Comparison of ENCODE assay signal across 26 cellular contexts in the genomic region with DNA sequence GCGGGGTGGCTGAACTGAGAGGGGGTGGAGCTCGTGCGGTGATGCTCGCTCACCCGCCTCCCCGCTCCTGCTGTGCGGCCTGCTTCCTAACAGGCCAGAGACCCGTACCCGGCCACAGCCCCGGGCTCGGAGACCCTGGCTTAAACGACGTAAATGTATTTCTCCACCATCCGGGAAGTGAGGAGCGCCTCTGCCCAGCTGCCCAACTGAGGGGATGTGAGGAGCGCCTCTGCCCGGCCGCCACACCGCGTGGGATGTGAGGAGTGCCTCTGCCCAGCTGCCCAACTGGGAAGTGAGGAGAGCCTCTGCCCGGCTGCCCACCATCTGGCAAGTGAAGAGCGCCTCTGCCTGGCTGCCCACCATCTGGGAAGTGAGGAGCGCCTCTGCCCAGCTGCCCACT.
"Had no signal": no experiment of that assay in that cellular context is flagged by ENCODE, and none has a peak within 500 bp of the region (broad histone marks: within the 10 kb centered on the region; RNA-seq: fewer than 3 reads in every experiment).

No MANE protein-coding gene starts in this region.

- H3K9ac ChIP-seq: parathyroid adenoma had no signal

- H3K27me3 ChIP-seq: ovary, spleen, suprapubic skin, testis, tibial artery, transverse colon, upper lobe of right lung, uterus had no signal

- H3K36me3 ChIP-seq: ovary, spleen, suprapubic skin, tibial artery, transverse colon, upper lobe of right lung, uterus had no signal

- H3K27ac ChIP-seq: ovary, parathyroid adenoma, psoas muscle, skin epidermis, spleen, suprapubic skin, testis, tibial artery, transverse colon, upper lobe of right lung, uterus had no signal

- DNase-seq: naive thymus-derived CD8-positive, alpha-beta T cell; nephron progenitor cell; occipital lobe; ovary; posterior cingulate gyrus; psoas muscle; right cardiac atrium; spleen; stimulated activated CD4-positive, alpha-beta T cell treated with anti-CD3 and anti-CD28 coated beads, Interleukin-12 subunit alpha, Interleukin-12 subunit beta, amount 100 ng/mL, for 4 hours; stimulated activated CD4-positive, alpha-beta T cell treated with anti-CD3 and anti-CD28 coated beads, Interleukin-1b, Interleukin-23, amount 100 ng/mL, for 48 hours; stimulated activated CD4-positive, alpha-beta T cell treated with anti-CD3 and anti-CD28 coated beads, Interleukin-4, amount 100 ng/mL, for 1 hour; stimulated activated CD4-positive, alpha-beta T cell treated with anti-CD3 and anti-CD28 coated beads, Interleukin-4, amount 100 ng/mL, for 4 hours; stimulated activated CD8-positive, alpha-beta memory T cell treated with anti-CD3 and anti-CD28 coated beads, Interleukin-4, amount 100 ng/mL, for 48 hours; stimulated activated naive CD4-positive, alpha-beta T cell; stimulated activated naive CD8-positive, alpha-beta T cell treated with anti-CD3 and anti-CD28 coated beads, Interleukin-15, amount 100 ng/mL, for 72 hours; stimulated activated naive CD8-positive, alpha-beta T cell treated with anti-CD3 and anti-CD28 coated beads, Interleukin-15, Interleukin-2, amounts not matched to agents 100 U/mL and 50 U/mL, for 24 hours; substantia nigra; testis; tibial artery; transverse colon; upper lobe of right lung; uterus had no signal

- H3K4me3 ChIP-seq: ovary, psoas muscle, skin epidermis, smooth muscle cell, spleen, suprapubic skin, testis, tibial artery, transverse colon, upper lobe of right lung, uterus had no signal

- H3K4me2 ChIP-seq: smooth muscle cell had no signal

- H2AFZ ChIP-seq: parathyroid adenoma had no signal

- H3K4me1 ChIP-seq: parathyroid adenoma, psoas muscle, spleen, suprapubic skin, testis, tibial artery, transverse colon, upper lobe of right lung, uterus had no signal

- H3K9me3 ChIP-seq: ovary, suprapubic skin, testis, transverse colon, uterus had no signal

- H3K79me2 ChIP-seq: parathyroid adenoma had no signal
